ENCODE assay signal across 16 cellular contexts in genomic region chr10:124494050-124494807, GRCh38. TPM values are rescaled to one million over a fixed set of nuclear protein-coding genes. Genes with fewer than 3 reads are reported as not detected.
DNase-seq lines count a peak whose midpoint lies in the region; ATAC-seq and TF ChIP-seq lines count a peak whose summit lies in the region.
"Had no signal": no experiment of that assay in that cellular context is flagged by ENCODE, and none has a peak within 500 bp of the region (broad histone marks: within the 10 kb centered on the region; RNA-seq: fewer than 3 reads in every experiment).

No MANE protein-coding gene starts in this region.

- peaks cover 19 to 25% of the 10 kb centered on the region in 2 donors for H3K36me3 Mint-ChIP-seq in CD14-positive monocyte
- H3K36me3 Mint-ChIP-seq in activated T-helper 1 cell treated with anti-CD3 and anti-CD28 coated beads, Interleukin-12 subunit alpha, Interleukin-12 subunit beta, Interleukin-2, Interleukin-4 antibody, amounts not matched to agents 30 ng/mL and 10 ng/mL and 1 ng/mL, durations not matched to agents 14 hours and 24 hours and 36 hours (ENCODE audit: low read depth), result no peaks in the 10 kb centered on the region
- peaks cover 9 to 12% of the 10 kb centered on the region in 2 donors for H3K36me3 Mint-ChIP-seq in naive B cell
- H3K36me3 Mint-ChIP-seq in neural progenitor cell, result peaks cover 6% of the 10 kb centered on the region

- DNase-seq in CD14-positive monocyte (ENCODE audit: low spot score), result no peak
- DNase-seq in GM19238 (ENCODE audit: insufficient read length, low spot score), result peak; percentile 27
- no peak for DNase-seq in activated T-helper 1 cell treated with anti-CD3 and anti-CD28 coated beads, Interleukin-12 subunit alpha, Interleukin-12 subunit beta, Interleukin-2, Interleukin-4 antibody, amounts not matched to agents 30 ng/mL and 10 ng/mL and 1 ng/mL, durations not matched to agents 14 hours and 24 hours and 36 hours (ENCODE audit: low spot score)
- no peak for DNase-seq in naive B cell
- DNase-seq in brain microvascular endothelial cell, result no peak
- DNase-seq in neural progenitor cell (ENCODE audit: low spot score), result no peak
- DNase-seq in Peyer's patch, result no peak
- DNase-seq: NCI-H1930, NCI-H69, stomach had no signal

- no peak overlapping the region for H3K9ac ChIP-seq in neural progenitor cell

- TF ChIP-seq CTCF in CD14-positive monocyte (IDR thresholded peaks at IDR 0.05), result no peak
- TF ChIP-seq CTCF in brain microvascular endothelial cell (IDR thresholded peaks at IDR 0.05; ENCODE audit: low read depth, low read length, missing control alignments), result no peak
- TF ChIP-seq CTCF in neural progenitor cell (IDR thresholded peaks at IDR 0.05), result no peak
- TF ChIP-seq CTCF in Peyer's patch (IDR thresholded peaks at IDR 0.05), result no peak

- no peak overlapping the region for H3K4me2 ChIP-seq in neural progenitor cell

- no peaks in the 10 kb centered on the region for H3K36me3 ChIP-seq in brain microvascular endothelial cell (replicated peaks)
- no peaks in the 10 kb centered on the region for H3K36me3 ChIP-seq in neural progenitor cell
- peaks cover 0 to 15% (median 0%) of the 10 kb centered on the region in 3 donors for H3K36me3 ChIP-seq in Peyer's patch
- H3K36me3 ChIP-seq: HAP-1 had no signal

- no peak for ATAC-seq in naive B cell (ENCODE audit: low read depth in 2 of 2)

- no peak overlapping the region for H2AFZ ChIP-seq in neural progenitor cell (replicated peaks)

- H4K20me1 ChIP-seq in neural progenitor cell (ENCODE audit: low read depth), result no peaks in the 10 kb centered on the region

- intact Hi-C loops in CD14-positive monocyte (cut with micrococcal nuclease), result no loop called here
- intact Hi-C loops in activated T-helper 1 cell treated with anti-CD3 and anti-CD28 coated beads, Interleukin-12 subunit alpha, Interleukin-12 subunit beta, Interleukin-2, Interleukin-4 antibody, amounts not matched to agents 30 ng/mL and 10 ng/mL and 1 ng/mL, durations not matched to agents 14 hours and 24 hours and 36 hours (cut with micrococcal nuclease), result no loop called here

- H3K4me1 ChIP-seq in neural progenitor cell (peaks cover 25% of the 10 kb centered on the region), Peyer's patch (peaks cover 0 to 3% (median 0%) of the 10 kb centered on the region in 4 donors)
- H3K4me1 ChIP-seq: HAP-1 had no signal

- H3K27me3 Mint-ChIP-seq in CD14-positive monocyte (ENCODE audit: low read depth in 3 of 3) (peaks cover 0 to 2% (median 0%) of the 10 kb centered on the region in 3 donors), naive B cell (no peaks in the 10 kb centered on the region), neural progenitor cell (ENCODE audit: insufficient read depth, low read depth) (peaks cover 6% of the 10 kb centered on the region)
- H3K27me3 Mint-ChIP-seq in activated T-helper 1 cell treated with anti-CD3 and anti-CD28 coated beads, Interleukin-12 subunit alpha, Interleukin-12 subunit beta, Interleukin-2, Interleukin-4 antibody, amounts not matched to agents 30 ng/mL and 10 ng/mL and 1 ng/mL, durations not matched to agents 14 hours and 24 hours and 36 hours (ENCODE audit: insufficient read depth), result no peaks in the 10 kb centered on the region
- H3K27me3 Mint-ChIP-seq: CD4-positive, CD25-positive, alpha-beta regulatory T cell had no signal

- H3K4me3 ChIP-seq in brain microvascular endothelial cell (ENCODE audit: low read depth, low read length), result no peak overlapping the region
- H3K4me3 ChIP-seq in neural progenitor cell, result no peak overlapping the region
- H3K4me3 ChIP-seq in Peyer's patch, result no peak overlapping the region
- H3K4me3 ChIP-seq: HAP-1, stomach had no signal

- H3K27me3 ChIP-seq in brain microvascular endothelial cell (replicated peaks), result no peaks in the 10 kb centered on the region
- no peaks in the 10 kb centered on the region for H3K27me3 ChIP-seq in neural progenitor cell
- no peaks in the 10 kb centered on the region for H3K27me3 ChIP-seq in Peyer's patch
- H3K27me3 ChIP-seq: stomach had no signal

- H3K27ac Mint-ChIP-seq in CD14-positive monocyte (peak overlapping the region; percentile 30 to 89 (median 66)), naive B cell (peak overlapping the region in 3 of 6 donors; percentile 34 to 56 (median 53)), neural progenitor cell (no peak overlapping the region)
- peak overlapping the region; percentile 86 for H3K27ac Mint-ChIP-seq in activated T-helper 1 cell treated with anti-CD3 and anti-CD28 coated beads, Interleukin-12 subunit alpha, Interleukin-12 subunit beta, Interleukin-2, Interleukin-4 antibody, amounts not matched to agents 30 ng/mL and 10 ng/mL and 1 ng/mL, durations not matched to agents 14 hours and 24 hours and 36 hours
- H3K27ac Mint-ChIP-seq: CD4-positive, CD25-positive, alpha-beta regulatory T cell had no signal

- in situ Hi-C loops in brain microvascular endothelial cell (cut with HindIII; ENCODE audit: low pct_ligation_motif_present, low sequenced_read_pairs), result no loop called here

- H3K9me3 Mint-ChIP-seq in CD14-positive monocyte, result no peaks in the 10 kb centered on the region
- H3K9me3 Mint-ChIP-seq in activated T-helper 1 cell treated with anti-CD3 and anti-CD28 coated beads, Interleukin-12 subunit alpha, Interleukin-12 subunit beta, Interleukin-2, Interleukin-4 antibody, amounts not matched to agents 30 ng/mL and 10 ng/mL and 1 ng/mL, durations not matched to agents 14 hours and 24 hours and 36 hours, result no peaks in the 10 kb centered on the region
- H3K9me3 Mint-ChIP-seq in naive B cell, result no peaks in the 10 kb centered on the region
- no peaks in the 10 kb centered on the region for H3K9me3 Mint-ChIP-seq in neural progenitor cell
- H3K9me3 Mint-ChIP-seq: CD4-positive, CD25-positive, alpha-beta regulatory T cell had no signal

- peak overlapping the region; percentile 70 to 81 for H3K4me3 Mint-ChIP-seq in CD14-positive monocyte
- peak overlapping the region; percentile 56 for H3K4me3 Mint-ChIP-seq in activated T-helper 1 cell treated with anti-CD3 and anti-CD28 coated beads, Interleukin-12 subunit alpha, Interleukin-12 subunit beta, Interleukin-2, Interleukin-4 antibody, amounts not matched to agents 30 ng/mL and 10 ng/mL and 1 ng/mL, durations not matched to agents 14 hours and 24 hours and 36 hours
- peak overlapping the region in 7 of 8 donors; percentile 31 to 78 (median 45) for H3K4me3 Mint-ChIP-seq in naive B cell
- no peak overlapping the region for H3K4me3 Mint-ChIP-seq in neural progenitor cell

- H3F3A ChIP-seq in neural progenitor cell (ENCODE audit: low read depth), result peaks cover 8% of the 10 kb centered on the region

- no peak for TF ChIP-seq POLR2A in Peyer's patch (IDR thresholded peaks at IDR 0.05)

- H3K4me1 Mint-ChIP-seq in CD14-positive monocyte (peaks cover 19% of the 10 kb centered on the region), naive B cell (peaks cover 9 to 16% (median 11%) of the 10 kb centered on the region in 3 donors), neural progenitor cell (peaks cover 33% of the 10 kb centered on the region)
- peaks cover 13% of the 10 kb centered on the region for H3K4me1 Mint-ChIP-seq in activated T-helper 1 cell treated with anti-CD3 and anti-CD28 coated beads, Interleukin-12 subunit alpha, Interleukin-12 subunit beta, Interleukin-2, Interleukin-4 antibody, amounts not matched to agents 30 ng/mL and 10 ng/mL and 1 ng/mL, durations not matched to agents 14 hours and 24 hours and 36 hours (ENCODE audit: low read depth)

- no peaks in the 10 kb centered on the region for H3K9me3 ChIP-seq in neural progenitor cell (ENCODE audit: low read depth)
- H3K9me3 ChIP-seq in Peyer's patch, result no peaks in the 10 kb centered on the region
- H3K9me3 ChIP-seq: HAP-1, stomach had no signal

- H3K79me2 ChIP-seq in neural progenitor cell (ENCODE audit: low read depth), result no peaks in the 10 kb centered on the region

- H3K27ac ChIP-seq in brain microvascular endothelial cell (no peak overlapping the region), neural progenitor cell (no peak overlapping the region), Peyer's patch (no peak overlapping the region)
- H3K27ac ChIP-seq: HL-60, stomach, VCaP had no signal

RNA-seq across cellular contexts. Expression of gene LHPP, which starts 32.6 kb away (rescaled TPM):
- polyA plus RNA-seq in CD14-positive monocyte (10 to 100 TPM; 15.2 to 20.6 TPM), naive B cell (ENCODE audit: low read depth in 6 of 6) (10 to 100 TPM; 30.5 to 89.2 (median 55.6) TPM)
- 4.6 and 5.0 TPM in 2 replicates for total RNA-seq in activated T-helper 1 cell treated with anti-CD3 and anti-CD28 coated beads, Interleukin-12 subunit alpha, Interleukin-12 subunit beta, Interleukin-2, Interleukin-4 antibody, amounts not matched to agents 30 ng/mL and 10 ng/mL and 1 ng/mL, durations not matched to agents 14 hours and 24 hours and 36 hours
- total RNA-seq in neural progenitor cell (ENCODE audit: low replicate concordance) (23.3 and 24.5 TPM in 2 replicates), Peyer's patch (10 to 100 TPM; 34.2 to 76.7 (median 38.2) TPM)

RNA-seq across cellular contexts. Expression of gene NKX1-2, which starts 44.4 kb away (rescaled TPM):
- polyA plus RNA-seq in CD14-positive monocyte, result not detected
- total RNA-seq in activated T-helper 1 cell treated with anti-CD3 and anti-CD28 coated beads, Interleukin-12 subunit alpha, Interleukin-12 subunit beta, Interleukin-2, Interleukin-4 antibody, amounts not matched to agents 30 ng/mL and 10 ng/mL and 1 ng/mL, durations not matched to agents 14 hours and 24 hours and 36 hours, result not detected in 2 replicates
- polyA plus RNA-seq in naive B cell (ENCODE audit: low read depth in 6 of 6), result not detected
- not detected in 2 replicates for total RNA-seq in neural progenitor cell (ENCODE audit: low replicate concordance)
- total RNA-seq in Peyer's patch, result not detected
- total RNA-seq: CD4-positive, CD25-positive, alpha-beta regulatory T cell; glomerular endothelial cell; LHCN-M2; stomach had no signal
- polyA plus RNA-seq: CD4-positive, CD25-positive, alpha-beta regulatory T cell had no signal
